25 cellular contexts compared by ENCODE assay signal in the genomic region with DNA sequence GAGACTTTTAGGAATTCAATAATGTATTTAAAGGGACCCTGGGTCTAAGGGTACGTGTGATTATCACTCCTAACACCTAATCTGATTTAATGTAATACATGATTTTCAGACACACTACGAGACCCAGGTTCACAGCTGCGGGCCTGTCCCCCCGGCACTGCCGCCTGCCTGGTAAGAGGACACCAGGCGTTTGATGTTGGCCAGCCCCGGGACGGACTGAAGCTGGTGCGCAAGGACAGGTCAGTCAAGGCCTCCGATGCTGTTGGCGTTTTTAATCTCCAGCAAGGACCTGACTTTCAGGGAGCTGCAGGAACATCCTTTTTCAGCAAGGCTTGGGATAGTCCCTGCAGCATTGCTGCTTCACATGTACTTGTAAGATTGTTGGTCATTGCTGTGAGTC. TPM values are rescaled to one million over a fixed set of nuclear protein-coding genes. Genes with fewer than 3 reads are reported as not detected.
DNase-seq lines count a peak whose midpoint lies in the region; ATAC-seq and TF ChIP-seq lines count a peak whose summit lies in the region.
"Had no signal": no experiment of that assay in that cellular context is flagged by ENCODE, and none has a peak within 500 bp of the region (broad histone marks: within the 10 kb centered on the region; RNA-seq: fewer than 3 reads in every experiment).

No MANE protein-coding gene starts in this region.

- DNase-seq in DND-41 (no peak), chondrocyte (ENCODE audit: low spot score) (no peak), mesenteric fat pad (ENCODE audit: low spot score) (peak; percentile 75), smooth muscle cell (lab: John Stamatoyannopoulos, UW; ENCODE audit: unreplicated experiment) (no peak), left colon (no peak)
- DNase-seq: CD8-positive, alpha-beta T cell; DMS 273 treated with DMSO at 0.1 percent for 48 hours; DMS79; GF-D8; IMR-90; KG1; NCI-H1092; NCI-H1417 treated with DMSO at 0.1 percent for 48 hours; NCI-H1694 treated with DMSO at 0.1 percent for 48 hours; NCI-H2081; NCI-H2227 treated with DMSO at 0.1 percent for 48 hours; NCI-H526 treated with DMSO at 0.1 percent for 48 hours; PC-9; SHP77 had no signal

- no peak for ATAC-seq in DND-41 (ENCODE audit: insufficient read depth, low read depth)
- no peak for ATAC-seq in HG02588 (IDR thresholded peaks at IDR 0.05; ENCODE audit: unreplicated experiment)
- ATAC-seq in HG03108 (IDR thresholded peaks at IDR 0.05; ENCODE audit: unreplicated experiment) = no peak
- no peak for ATAC-seq in left colon
- ATAC-seq: CD8-positive, alpha-beta T cell had no signal

- H3K27me3 Mint-ChIP-seq in chondrocyte (ENCODE audit: low read depth) = no peaks in the 10 kb centered on the region
- H3K27me3 Mint-ChIP-seq: B cell had no signal

- H4K20me1 ChIP-seq in DND-41 (ENCODE audit: insufficient read depth, low read length) = peaks cover 8% of the 10 kb centered on the region
- H4K20me1 ChIP-seq in smooth muscle cell (ENCODE audit: low read depth) = no peaks in the 10 kb centered on the region

- TF ChIP-seq CTCF in DND-41 (IDR thresholded peaks at IDR 0.05; ENCODE audit: borderline replicate concordance, extremely low read depth, low read length, poor library complexity, severe bottlenecking) (no peak), chondrocyte (IDR thresholded peaks at IDR 0.05) (no peak), smooth muscle cell (IDR thresholded peaks at IDR 0.05; ENCODE audit: borderline replicate concordance, insufficient read depth, poor library complexity, severe bottlenecking) (no peak)

- WGBS in smooth muscle cell (ENCODE audit: low lambda C conversion rate) = 99% methylated on average over 11 of the region's 11 CpGs

- peaks cover 22% of the 10 kb centered on the region for H3K36me3 Mint-ChIP-seq in chondrocyte (ENCODE audit: low read depth)

- intact Hi-C loops in left colon (cut with DNase I, micrococcal nuclease) = no loop called here

- H3K4me3 ChIP-seq in DND-41 (ENCODE audit: low read depth in 1 of 2, low read length in 2 of 2) = no peak overlapping the region
- no peak overlapping the region for H3K4me3 ChIP-seq in smooth muscle cell
- H3K4me3 ChIP-seq: PC-9 had no signal

- H3K27ac ChIP-seq in DND-41 (ENCODE audit: low read length) (peak overlapping the region; percentile 97), smooth muscle cell (ENCODE audit: low read depth) (peak overlapping the region; percentile 96)
- H3K27ac ChIP-seq: 22Rv1, C4-2B, PC-9, RWPE1 had no signal

- H3F3A ChIP-seq in smooth muscle cell (ENCODE audit: low read depth) = peaks cover 22% of the 10 kb centered on the region

- H3K9ac ChIP-seq in DND-41 (ENCODE audit: low read depth, low read length) (peak overlapping the region; percentile 63), smooth muscle cell (ENCODE audit: low read depth) (no peak overlapping the region)

- H3K4me3 Mint-ChIP-seq in chondrocyte (ENCODE audit: unreplicated experiment) = no peak overlapping the region
- H3K4me3 Mint-ChIP-seq: B cell; CD8-positive, alpha-beta T cell had no signal

- H3K4me2 ChIP-seq in DND-41 (ENCODE audit: insufficient read depth, low read length) (no peak overlapping the region; the same call in 1 of the 2 replicates), smooth muscle cell (no peak overlapping the region)
- H3K4me2 ChIP-seq: PC-9 had no signal

- H3K4me1 ChIP-seq in DND-41 (ENCODE audit: insufficient read depth, low read length) = peaks cover 80% of the 10 kb centered on the region
- H3K4me1 ChIP-seq in smooth muscle cell (ENCODE audit: low read depth) = peaks cover 17% of the 10 kb centered on the region

- H2AFZ ChIP-seq in DND-41 (ENCODE audit: low read depth, low read length) (no peak overlapping the region), smooth muscle cell (ENCODE audit: low read depth) (no peak overlapping the region)
- H2AFZ ChIP-seq: PC-9 had no signal

- H3K36me3 ChIP-seq in DND-41 (ENCODE audit: insufficient read depth, low read length) (peaks cover 72% of the 10 kb centered on the region), smooth muscle cell (ENCODE audit: low read depth) (peaks cover 4% of the 10 kb centered on the region)

- peaks cover 49% of the 10 kb centered on the region for H3K4me1 Mint-ChIP-seq in chondrocyte (ENCODE audit: low read depth)

- H3K79me2 ChIP-seq in DND-41 (ENCODE audit: insufficient read depth, low read length) = peaks cover 63% of the 10 kb centered on the region
- no peaks in the 10 kb centered on the region for H3K79me2 ChIP-seq in smooth muscle cell (ENCODE audit: low read depth)

- H3K9me3 Mint-ChIP-seq in chondrocyte (ENCODE audit: low read depth) = no peaks in the 10 kb centered on the region
- H3K9me3 Mint-ChIP-seq: CD8-positive, alpha-beta T cell had no signal

- H3K27ac Mint-ChIP-seq in chondrocyte (ENCODE audit: unreplicated experiment) = peak overlapping the region; percentile 96
- H3K27ac Mint-ChIP-seq: B cell; CD8-positive, alpha-beta T cell had no signal

- H3K9me3 ChIP-seq in DND-41 (ENCODE audit: insufficient read depth, low read length, severe bottlenecking) = no peaks in the 10 kb centered on the region
- H3K9me3 ChIP-seq in smooth muscle cell (replicated peaks; ENCODE audit: low read depth) = no peaks in the 10 kb centered on the region

- H3K27me3 ChIP-seq in DND-41 (ENCODE audit: insufficient read depth, low read length, poor library complexity) (no peaks in the 10 kb centered on the region), smooth muscle cell (ENCODE audit: low read depth) (no peaks in the 10 kb centered on the region)

RNA-seq across cellular contexts. Expression of a gene that starts 58.2 kb away (rescaled TPM):
- 205 to 247 TPM (median 242 TPM) in 3 replicates for total RNA-seq in chondrocyte
- total RNA-seq in mesenteric fat pad = 111 TPM
- 64.5 and 77.4 TPM in 2 replicates for total RNA-seq in smooth muscle cell
- 43.9 and 44.7 TPM in 2 replicates for polyA plus RNA-seq in smooth muscle cell
- total RNA-seq in left colon = 100 to 1,000 TPM in 1 of 2 donors, 10 to 100 TPM in 1; 97.3 to 100 TPM
